ENCODE assay signal across 34 cellular contexts in genomic region chr7:70578131-70578530, GRCh38.
"Had no signal": no experiment of that assay in that cellular context is flagged by ENCODE, and none has a peak within 500 bp of the region (broad histone marks: within the 10 kb centered on the region; RNA-seq: fewer than 3 reads in every experiment).

No MANE protein-coding gene starts in this region.

- H3K27ac ChIP-seq: adrenal gland, ascending aorta, body of pancreas, brain microvascular endothelial cell, breast epithelium, cardiac muscle cell had no signal

- ATAC-seq: activated naive CD4-positive, alpha-beta T cell treated with anti-CD3 and anti-CD28 coated beads, Interleukin-2, amount 50 U/mL, for 72 hours; activated naive CD8-positive, alpha-beta T cell treated with anti-CD3 and anti-CD28 coated beads, Interleukin-2, amount 50 U/mL, for 24 hours; activated T-cell treated with anti-CD3 and anti-CD28 coated beads, Interleukin-2, amount 50 U/mL, for 4 hours; activated T-cell treated with anti-CD3 and anti-CD28 coated beads, Interleukin-2, amount 50 U/mL, for 72 hours; activated T-helper 17 cell treated with anti-CD3 and anti-CD28 coated beads, Interleukin-2, amount 50 U/mL, for 72 hours; body of pancreas had no signal

- H3K4me1 ChIP-seq: adrenal gland, ascending aorta, breast epithelium had no signal

- H3K27me3 ChIP-seq: ascending aorta, body of pancreas, brain microvascular endothelial cell, breast epithelium had no signal

- H3K36me3 ChIP-seq: adrenal gland, ascending aorta, brain microvascular endothelial cell, breast epithelium, cardiac muscle cell had no signal

- DNase-seq: activated effector memory CD4-positive, alpha-beta T cell treated with anti-CD3 and anti-CD28 coated beads, Interleukin-2, amount 50 U/mL, for 16 hours; activated effector memory CD4-positive, alpha-beta T cell treated with Interleukin-2 at 50 U/mL for 16 hours; activated gamma-delta T cell; activated gamma-delta T cell treated with Interleukin-2 at 50 U/mL for 16 hours; activated naive CD4-positive, alpha-beta T cell; activated naive CD4-positive, alpha-beta T cell treated with anti-CD3 and anti-CD28 coated beads for 36 hours; activated naive CD4-positive, alpha-beta T cell treated with anti-CD3 and anti-CD28 coated beads, Interleukin-2, amount 10 ng/mL, durations not matched to agents 7 days and 5 days; activated naive CD4-positive, alpha-beta T cell treated with anti-CD3 and anti-CD28 coated beads, Interleukin-2, amount 50 U/mL, for 16 hours; activated naive CD4-positive, alpha-beta T cell treated with Interleukin-2 at 50 U/mL for 16 hours; activated naive CD8-positive, alpha-beta T cell treated with anti-CD3 and anti-CD28 coated beads for 36 hours; activated naive CD8-positive, alpha-beta T cell treated with anti-CD3 and anti-CD28 coated beads, Interleukin-2, amount 10 ng/mL, durations not matched to agents 7 days and 5 days; activated naive CD8-positive, alpha-beta T cell treated with anti-CD3 and anti-CD28 coated beads, Interleukin-2, amount 50 U/mL, for 24 hours; activated T-cell treated with anti-CD3 and anti-CD28 coated beads, Interleukin-2, amount 50 U/mL, for 1 hour; activated T-cell treated with anti-CD3 and anti-CD28 coated beads, Interleukin-2, amount 50 U/mL, for 24 hours; activated T-cell treated with anti-CD3 and anti-CD28 coated beads, Interleukin-2, amount 50 U/mL, for 4 hours; activated T-cell treated with anti-CD3 and anti-CD28 coated beads, Interleukin-2, amount 50 U/mL, for 48 hours; activated T-cell treated with anti-CD3 and anti-CD28 coated beads, Interleukin-2, amount 50 U/mL, for 72 hours; adrenal gland; amniotic stem cell; amygdala; anterior cingulate cortex; aorta; body of pancreas; brain microvascular endothelial cell; caudate nucleus; central memory CD4-positive, alpha-beta T cell; cerebellar nuclear complex had no signal

- H3K4me3 ChIP-seq: adrenal gland, ascending aorta, body of pancreas, breast epithelium, cardiac muscle cell had no signal

- H3K9me3 ChIP-seq: adrenal gland, ascending aorta, body of pancreas, breast epithelium had no signal

- FAIRE-seq: astrocyte, bronchial epithelial cell had no signal
